15 cellular contexts compared by ENCODE assay signal in genomic region chr5:21391506-21391905, GRCh38.
DNase-seq lines count a peak whose midpoint lies in the region; ATAC-seq and TF ChIP-seq lines count a peak whose summit lies in the region.
"Had no signal": no experiment of that assay in that cellular context is flagged by ENCODE, and none has a peak within 500 bp of the region (broad histone marks: within the 10 kb centered on the region; RNA-seq: fewer than 3 reads in every experiment).

No MANE protein-coding gene starts in this region.

- no peaks in the 10 kb centered on the region for H3K27me3 ChIP-seq in WERI-Rb-1 (ENCODE audit: insufficient read depth, low read depth, severe bottlenecking)
- H3K27me3 ChIP-seq: BLaER1 treated with 17β-estradiol and CSF1 and Interleukin-3, amounts not matched to agents 10 nM and 100 nM; left lung had no signal

- no peaks in the 10 kb centered on the region for H3K9me3 Mint-ChIP-seq in Calu3 (ENCODE audit: low read depth, unreplicated experiment)
- H3K9me3 Mint-ChIP-seq in stimulated activated effector memory CD8-positive, alpha-beta T cell treated with anti-CD3 and anti-CD28 coated beads, Interleukin-12 subunit alpha, Interleukin-12 subunit beta, amount 100 ng/mL, for 72 hours, result peaks cover 3% of the 10 kb centered on the region
- H3K9me3 Mint-ChIP-seq: activated CD4-positive, alpha-beta T cell treated with anti-CD3 and anti-CD28 coated beads, Interleukin-2, amount 10 ng/mL, durations not matched to agents 24 days and 14 days; brain; T-helper 1 cell treated with Interleukin-12 subunit alpha and Interleukin-12 subunit beta and Interleukin-4 antibody, amounts not matched to agents 30 μg/mL and 1 μg/mL, for 36 hours had no signal

- H3K36me3 ChIP-seq in SK-N-MC (ENCODE audit: insufficient read depth, low read length), result no peaks in the 10 kb centered on the region
- H3K36me3 ChIP-seq in WERI-Rb-1, result no peaks in the 10 kb centered on the region
- H3K36me3 ChIP-seq: BLaER1 treated with 17β-estradiol and CSF1 and Interleukin-3, amounts not matched to agents 10 nM and 100 nM; left lung had no signal

- H3K4me3 ChIP-seq in SK-N-MC, result no peak overlapping the region
- H3K4me3 ChIP-seq in WERI-Rb-1 (ENCODE audit: low read depth, low read length), result no peak overlapping the region
- H3K4me3 ChIP-seq: BLaER1 treated with 17β-estradiol and CSF1 and Interleukin-3, amounts not matched to agents 10 nM and 100 nM; left lung had no signal

- peak overlapping the region; percentile 5 for H3K27ac Mint-ChIP-seq in Calu3 (ENCODE audit: unreplicated experiment)
- no peak overlapping the region for H3K27ac Mint-ChIP-seq in stimulated activated effector memory CD8-positive, alpha-beta T cell treated with anti-CD3 and anti-CD28 coated beads, Interleukin-12 subunit alpha, Interleukin-12 subunit beta, amount 100 ng/mL, for 72 hours
- H3K27ac Mint-ChIP-seq: activated CD4-positive, alpha-beta T cell treated with anti-CD3 and anti-CD28 coated beads, Interleukin-2, amount 10 ng/mL, durations not matched to agents 24 days and 14 days; natural killer cell treated with Interleukin-12 subunit alpha and Interleukin-12 subunit beta and Interleukin-15 and Interleukin-18, amount 100 ng/mL, for 72 hours; T-helper 1 cell treated with Interleukin-12 subunit alpha and Interleukin-12 subunit beta and Interleukin-4 antibody, amounts not matched to agents 30 μg/mL and 1 μg/mL, for 36 hours had no signal

- CTCF ChIA-PET in Calu3 (lab: Charles Lee), result interaction anchor here (0.7 to 1.6 kb wide), 2 partner anchors 419 to 1123 kb away, joined by 6 to 8 read pairs; no protein-coding TSS in a partner anchor

- DNase-seq in Calu3 (peak; percentile 13), HT-29 (ENCODE audit: low spot score) (peak; percentile 41), SK-N-MC (ENCODE audit: low read depth, low spot score) (no peak), fibroblast of gingiva (ENCODE audit: low read depth) (peak; percentile 51), WERI-Rb-1 (no peak), NCI-H510A (lab: John Stamatoyannopoulos, UW) (no peak)
- no peak for DNase-seq in stimulated activated effector memory CD8-positive, alpha-beta T cell treated with anti-CD3 and anti-CD28 coated beads, Interleukin-12 subunit alpha, Interleukin-12 subunit beta, amount 100 ng/mL, for 72 hours (ENCODE audit: low spot score in 2 of 2)
- DNase-seq: activated CD4-positive, alpha-beta T cell treated with anti-CD3 and anti-CD28 coated beads, Interleukin-2, amount 10 ng/mL, durations not matched to agents 24 days and 14 days; left lung; NCI-H1694 treated with DMSO at 0.1 percent for 48 hours had no signal

- H3K27ac ChIP-seq in SK-N-MC, result 0 out of 2 replicates have a peak overlapping the region, but pooled peaks have one; percentile 45
- no peak overlapping the region for H3K27ac ChIP-seq in WERI-Rb-1
- H3K27ac ChIP-seq: BLaER1 treated with 17β-estradiol and CSF1 and Interleukin-3, amounts not matched to agents 10 nM and 100 nM; left lung had no signal

- no peaks in the 10 kb centered on the region for H3K27me3 Mint-ChIP-seq in Calu3 (ENCODE audit: unreplicated experiment)
- H3K27me3 Mint-ChIP-seq: activated CD4-positive, alpha-beta T cell treated with anti-CD3 and anti-CD28 coated beads, Interleukin-2, amount 10 ng/mL, durations not matched to agents 24 days and 14 days; natural killer cell treated with Interleukin-12 subunit alpha and Interleukin-12 subunit beta and Interleukin-15 and Interleukin-18, amount 100 ng/mL, for 72 hours had no signal

- BruUV-seq in Calu3 (replicated peaks; lab: Mats Ljungman, UMichigan), result no TSS peak

- ATAC-seq in stimulated activated effector memory CD8-positive, alpha-beta T cell treated with anti-CD3 and anti-CD28 coated beads, Interleukin-12 subunit alpha, Interleukin-12 subunit beta, amount 100 ng/mL, for 72 hours, result no peak
- no peak for ATAC-seq in GM19023 (IDR thresholded peaks at IDR 0.05; ENCODE audit: unreplicated experiment)
- ATAC-seq: left lung; natural killer cell treated with Interleukin-12 subunit alpha and Interleukin-12 subunit beta and Interleukin-15 and Interleukin-18, amount 100 ng/mL, for 72 hours had no signal

- no peaks in the 10 kb centered on the region for H3K36me3 Mint-ChIP-seq in Calu3 (ENCODE audit: insufficient read depth, unreplicated experiment)
- no peaks in the 10 kb centered on the region for H3K36me3 Mint-ChIP-seq in stimulated activated effector memory CD8-positive, alpha-beta T cell treated with anti-CD3 and anti-CD28 coated beads, Interleukin-12 subunit alpha, Interleukin-12 subunit beta, amount 100 ng/mL, for 72 hours
- H3K36me3 Mint-ChIP-seq: brain; natural killer cell treated with Interleukin-12 subunit alpha and Interleukin-12 subunit beta and Interleukin-15 and Interleukin-18, amount 100 ng/mL, for 72 hours had no signal

- no peak overlapping the region for H3K4me3 Mint-ChIP-seq in Calu3 (ENCODE audit: low read depth, unreplicated experiment)
- H3K4me3 Mint-ChIP-seq in stimulated activated effector memory CD8-positive, alpha-beta T cell treated with anti-CD3 and anti-CD28 coated beads, Interleukin-12 subunit alpha, Interleukin-12 subunit beta, amount 100 ng/mL, for 72 hours, result no peak overlapping the region
- H3K4me3 Mint-ChIP-seq: activated CD4-positive, alpha-beta T cell treated with anti-CD3 and anti-CD28 coated beads, Interleukin-2, amount 10 ng/mL, durations not matched to agents 24 days and 14 days; brain; natural killer cell treated with Interleukin-12 subunit alpha and Interleukin-12 subunit beta and Interleukin-15 and Interleukin-18, amount 100 ng/mL, for 72 hours; T-helper 1 cell treated with Interleukin-12 subunit alpha and Interleukin-12 subunit beta and Interleukin-4 antibody, amounts not matched to agents 30 μg/mL and 1 μg/mL, for 36 hours had no signal

- H3K4me1 Mint-ChIP-seq in Calu3 (ENCODE audit: low read depth, unreplicated experiment), result peaks cover 13% of the 10 kb centered on the region
- H3K4me1 Mint-ChIP-seq in stimulated activated effector memory CD8-positive, alpha-beta T cell treated with anti-CD3 and anti-CD28 coated beads, Interleukin-12 subunit alpha, Interleukin-12 subunit beta, amount 100 ng/mL, for 72 hours, result no peaks in the 10 kb centered on the region
- H3K4me1 Mint-ChIP-seq: activated CD4-positive, alpha-beta T cell treated with anti-CD3 and anti-CD28 coated beads, Interleukin-2, amount 10 ng/mL, durations not matched to agents 24 days and 14 days; brain had no signal

- intact Hi-C loops in Calu3 (cut with micrococcal nuclease; ENCODE audit: unreplicated experiment), result loop anchor here (1.0 kb wide), 1 partner anchor 419 kb away; no protein-coding TSS in a partner anchor

- H3K9ac ChIP-seq in SK-N-MC (ENCODE audit: insufficient read length), result no peak overlapping the region
- H3K9ac ChIP-seq: BLaER1 treated with 17β-estradiol and CSF1 and Interleukin-3, amounts not matched to agents 10 nM and 100 nM had no signal

- TF ChIP-seq CTCF in Calu3 (IDR thresholded peaks at IDR 0.05; ENCODE audit: unreplicated experiment), result no peak
- no peak for TF ChIP-seq CTCF in WERI-Rb-1 (IDR thresholded peaks at IDR 0.05; ENCODE audit: low read depth, low read length)

- no peaks in the 10 kb centered on the region for H3K9me3 ChIP-seq in SK-N-MC (ENCODE audit: low read depth, low read length)
- no peaks in the 10 kb centered on the region for H3K9me3 ChIP-seq in WERI-Rb-1 (ENCODE audit: severe bottlenecking)
- H3K9me3 ChIP-seq: BLaER1 treated with 17β-estradiol and CSF1 and Interleukin-3, amounts not matched to agents 10 nM and 100 nM; left lung had no signal

Comparison
In these comparisons a context has a peak if more than half of its experiments do, and no peak if none do; other contexts are left out.
1. DNase-seq: peak in Calu3 (single experiment), HT-29 (single experiment) and fibroblast of gingiva (single experiment); none in SK-N-MC (single experiment), stimulated activated effector memory CD8-positive, alpha-beta T cell treated with anti-CD3 and anti-CD28 coated beads, Interleukin-12 subunit alpha, Interleukin-12 subunit beta, amount 100 ng/mL, for 72 hours (0 of 2), WERI-Rb-1 (single experiment) and NCI-H510A (single experiment).